ENCODE assay signal across 8 cellular contexts in genomic region chr20:43187476-43188233, GRCh38.
A peak's percentile ranks its signal among the peaks of the same experiment; 100 is the strongest.
DNase-seq lines count a peak whose midpoint lies in the region; ATAC-seq and TF ChIP-seq lines count a peak whose summit lies in the region.

No MANE protein-coding gene starts in this region.

- H3K27ac ChIP-seq in VCaP, result no peak overlapping the region

- no peak for ATAC-seq in HG03342 (IDR thresholded peaks at IDR 0.05; ENCODE audit: unreplicated experiment)

- H3K4me3 ChIP-seq in cardiac fibroblast (replicated peaks in 1 of 2; ENCODE audit: low read depth in 2 of 2, low read length in 2 of 2), result no peak overlapping the region

- TF ChIP-seq CTCF in GM12872 (IDR thresholded peaks at IDR 0.05; ENCODE audit: insufficient read depth, low read depth, low read length) (peak; percentile 81), VCaP (conservative IDR thresholded peaks at IDR 0.05) (peak; percentile 94), cardiac fibroblast (IDR thresholded peaks at IDR 0.05; ENCODE audit: low read depth, low read length) (peak; percentile 95)

- DNase-seq in 8988T (peak; percentile 96), NCI-H146 (lab: John Stamatoyannopoulos, UW) (peak; percentile 41), cardiac fibroblast (ENCODE audit: low read depth in 2 of 2) (peak; percentile 72), iris pigment epithelial cell (ENCODE audit: low read depth) (peak; percentile 57)
- DNase-seq in stimulated activated CD4-positive, alpha-beta T cell treated with anti-CD3 and anti-CD28 coated beads, Interleukin-15, amount 100 ng/mL, for 48 hours (ENCODE audit: low read depth in 2 of 2), result peak; percentile 24 to 58

Comparison
In these comparisons a context has a peak if more than half of its experiments do, and no peak if none do; other contexts are left out.
1. DNase-seq: peak in every context shown above with its lines; median percentile 96 in 8988T; 72 in cardiac fibroblast; 57 in iris pigment epithelial cell; 41 in NCI-H146; 41 in stimulated activated CD4-positive, alpha-beta T cell treated with anti-CD3 and anti-CD28 coated beads, Interleukin-15, amount 100 ng/mL, for 48 hours.